Comparison of ENCODE assay signal across 26 cellular contexts in the genomic region with DNA sequence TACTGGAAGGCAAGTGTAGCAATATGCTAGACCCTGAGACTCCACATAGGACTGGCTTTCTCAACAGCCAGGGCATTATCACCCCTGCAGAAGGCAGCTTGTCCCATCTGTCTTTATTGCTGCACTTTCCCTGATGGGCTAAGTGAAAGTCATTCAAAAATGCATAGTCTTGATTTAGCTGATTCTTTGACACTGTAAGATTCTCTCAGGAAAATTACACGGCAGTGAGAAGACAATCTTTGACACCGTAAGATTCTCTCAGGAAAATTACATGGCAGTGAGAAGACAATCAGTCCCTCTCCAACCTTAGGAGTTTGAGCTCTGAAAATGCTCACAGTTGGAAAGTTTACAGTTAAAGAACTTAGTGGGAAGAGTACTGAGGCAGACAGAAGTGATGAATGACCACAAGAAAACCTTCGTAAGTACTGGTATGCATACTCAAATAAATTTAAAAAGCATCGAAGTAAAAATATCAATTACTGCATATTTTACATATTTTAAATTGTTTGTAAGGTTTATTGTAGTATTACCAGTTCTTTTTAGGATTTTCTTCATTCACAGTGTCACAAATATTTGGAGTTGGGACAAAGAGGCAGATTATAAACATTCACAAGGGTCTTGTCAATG.
DNase-seq lines count a peak whose midpoint lies in the region; ATAC-seq and TF ChIP-seq lines count a peak whose summit lies in the region.
"Had no signal": no experiment of that assay in that cellular context is flagged by ENCODE, and none has a peak within 500 bp of the region (broad histone marks: within the 10 kb centered on the region; RNA-seq: fewer than 3 reads in every experiment).

No MANE protein-coding gene starts in this region.

- H3K27me3 ChIP-seq in neural cell (ENCODE audit: insufficient read depth, low read depth, low read length) (no peaks in the 10 kb centered on the region), WERI-Rb-1 (ENCODE audit: insufficient read depth, low read depth, severe bottlenecking) (no peaks in the 10 kb centered on the region)
- H3K27me3 ChIP-seq: brain microvascular endothelial cell, heart left ventricle, ovary, stomach, tibial artery had no signal

- peak overlapping the region; percentile 70 for H3K4me3 Mint-ChIP-seq in activated T-helper 17 cell treated with anti-CD3 and anti-CD28 coated beads, Interleukin-2, amount 50 U/mL, for 72 hours

- CTCF ChIA-PET in AG04449 (lab: Yijun Ruan, JAX) = interaction anchor here (1.3 to 1.4 kb wide), 2 partner anchors 157 to 158 kb away, joined by 4 read pairs; no protein-coding TSS in a partner anchor

- TF ChIP-seq CTCF in AG04449 (IDR thresholded peaks at IDR 0.05; ENCODE audit: insufficient read depth, low read length, missing control alignments) (no peak), neural cell (IDR thresholded peaks at IDR 0.05; ENCODE audit: poor library complexity, severe bottlenecking) (no peak), WERI-Rb-1 (IDR thresholded peaks at IDR 0.05; ENCODE audit: low read depth, low read length) (no peak)

- H3K79me2 ChIP-seq in neural cell (replicated peaks; ENCODE audit: insufficient read depth, low read length) = no peaks in the 10 kb centered on the region

- TF ChIP-seq EP300 in neural cell (conservative IDR thresholded peaks at IDR 0.05; ENCODE audit: poor library complexity, severe bottlenecking) = peak; percentile 86

- no peaks in the 10 kb centered on the region for H3K9me2 ChIP-seq in neural cell (ENCODE audit: insufficient read depth, low read length)

- H3K9ac ChIP-seq in neural cell (ENCODE audit: low read length) = no peak overlapping the region

- peak overlapping the region; percentile 78 for H3K27ac Mint-ChIP-seq in activated T-helper 17 cell treated with anti-CD3 and anti-CD28 coated beads, Interleukin-2, amount 50 U/mL, for 72 hours

- DNase-seq in AG04449 (ENCODE audit: low read depth, low spot score) (peak; percentile 5), EH (ENCODE audit: low read depth) (peak; percentile 47), NCI-H1417 treated with DMSO at 0.1 percent for 48 hours (lab: John Stamatoyannopoulos, UW) (no peak), NCI-H1694 (lab: John Stamatoyannopoulos, UW) (no peak), WERI-Rb-1 (no peak)
- no peak for DNase-seq in activated CD4-positive, alpha-beta T cell treated with anti-CD3 and anti-CD28 coated beads for 48 hours
- DNase-seq: activated CD4-positive, alpha-beta T cell treated with anti-CD3 and anti-CD28 coated beads for 4 hours; activated naive CD4-positive, alpha-beta T cell treated with Interleukin-2 at 50 U/mL for 16 hours; activated T-cell treated with anti-CD3 and anti-CD28 coated beads, Interleukin-2, amount 50 U/mL, for 24 hours; brain microvascular endothelial cell; effector CD4-positive, alpha-beta T cell; heart left ventricle; IMR-90; naive thymus-derived CD8-positive, alpha-beta T cell; NCI-H2081 treated with DMSO at 0.1 percent for 48 hours; ovary; PC-3; retina; stimulated activated CD4-positive, alpha-beta T cell treated with anti-CD3 and anti-CD28 coated beads, Interleukin-2, amount 100 ng/mL, for 24 hours; stomach; T-helper 2 cell; tibial artery had no signal

- H3K36me3 ChIP-seq in neural cell (ENCODE audit: insufficient read depth, low read length) = no peaks in the 10 kb centered on the region
- H3K36me3 ChIP-seq in WERI-Rb-1 = 0 out of 2 replicates have a peak, but pooled peaks cover 3% of the 10 kb centered on the region
- H3K36me3 ChIP-seq: brain microvascular endothelial cell, heart left ventricle, ovary, stomach, tibial artery had no signal

- no peaks in the 10 kb centered on the region for H4K20me1 ChIP-seq in neural cell (ENCODE audit: insufficient read depth)

- no peaks in the 10 kb centered on the region for H3K9me3 Mint-ChIP-seq in activated T-helper 17 cell treated with anti-CD3 and anti-CD28 coated beads, Interleukin-2, amount 50 U/mL, for 72 hours
- H3K9me3 Mint-ChIP-seq: activated T-cell treated with anti-CD3 and anti-CD28 coated beads, Interleukin-2, amount 50 U/mL, for 24 hours; naive thymus-derived CD8-positive, alpha-beta T cell had no signal

- peaks cover 6% of the 10 kb centered on the region for H3K4me1 Mint-ChIP-seq in activated T-helper 17 cell treated with anti-CD3 and anti-CD28 coated beads, Interleukin-2, amount 50 U/mL, for 72 hours

- ATAC-seq in activated T-helper 17 cell treated with anti-CD3 and anti-CD28 coated beads, Interleukin-2, amount 50 U/mL, for 72 hours (replicated peaks) = no peak
- ATAC-seq: heart left ventricle, PC-3 had no signal

- H2AFZ ChIP-seq in neural cell (ENCODE audit: low read depth, low read length) = no peak overlapping the region

- H3F3A ChIP-seq in neural cell (ENCODE audit: insufficient read depth, low read length, poor library complexity, severe bottlenecking) = no peaks in the 10 kb centered on the region

- TF ChIP-seq RAD21 in neural cell (conservative IDR thresholded peaks at IDR 0.05) = no peak

- no peak overlapping the region for H3K4me2 ChIP-seq in neural cell (ENCODE audit: low read length)
- H3K4me2 ChIP-seq: smooth muscle cell had no signal

- H3K36me3 Mint-ChIP-seq in activated T-helper 17 cell treated with anti-CD3 and anti-CD28 coated beads, Interleukin-2, amount 50 U/mL, for 72 hours (ENCODE audit: low read depth) = no peaks in the 10 kb centered on the region
- H3K36me3 Mint-ChIP-seq: naive thymus-derived CD8-positive, alpha-beta T cell had no signal

- H3K27me3 Mint-ChIP-seq in activated T-helper 17 cell treated with anti-CD3 and anti-CD28 coated beads, Interleukin-2, amount 50 U/mL, for 72 hours = peaks cover 4% of the 10 kb centered on the region

- peak overlapping the region; percentile 18 for H3K27ac ChIP-seq in neural cell (ENCODE audit: low read length)
- no peak overlapping the region for H3K27ac ChIP-seq in WERI-Rb-1
- H3K27ac ChIP-seq: brain microvascular endothelial cell, C4-2B, heart left ventricle, ovary, stomach, tibial artery had no signal

- POLR2A ChIA-PET in AG04449 (lab: Yijun Ruan, JAX) = no interaction called here

- no peaks in the 10 kb centered on the region for H3K9me3 ChIP-seq in neural cell (ENCODE audit: low read length)
- no peaks in the 10 kb centered on the region for H3K9me3 ChIP-seq in WERI-Rb-1 (ENCODE audit: severe bottlenecking)
- H3K9me3 ChIP-seq: heart left ventricle, ovary, stomach, tibial artery had no signal

- no peak overlapping the region for H3K4me3 ChIP-seq in AG04449 (ENCODE audit: low read depth, low read length)
- no peak overlapping the region for H3K4me3 ChIP-seq in neural cell (ENCODE audit: low read length)
- H3K4me3 ChIP-seq in WERI-Rb-1 (ENCODE audit: low read depth, low read length) = no peak overlapping the region
- H3K4me3 ChIP-seq: heart left ventricle, ovary, smooth muscle cell, stomach, tibial artery had no signal

TF ChIP-seq in neural cell, 6 proteins besides CTCF, POLR2A, EP300 and RAD21:
- TF ChIP-seq SMC3 (conservative IDR thresholded peaks at IDR 0.05; ENCODE audit: poor library complexity) (no peak), POLR2AphosphoS5 (IDR thresholded peaks at IDR 0.05) (peak; percentile 69), REST (IDR thresholded peaks at IDR 0.05; ENCODE audit: borderline replicate concordance) (peak; percentile 74)

Comparison
In these comparisons a context has a peak if more than half of its experiments do, and no peak if none do; other contexts are left out.
1. DNase-seq: peak in AG04449 (single experiment) and EH (single experiment); none in NCI-H1417 treated with DMSO at 0.1 percent for 48 hours (single experiment), NCI-H1694 (single experiment), WERI-Rb-1 (single experiment) and activated CD4-positive, alpha-beta T cell treated with anti-CD3 and anti-CD28 coated beads for 48 hours (single experiment).